In genomic region chr1:244461254-244462071, GRCh38 we compare ENCODE assay signal across 1 cellular context.
TF ChIP-seq lines count a peak whose summit lies in the region.

A gene with protein sequence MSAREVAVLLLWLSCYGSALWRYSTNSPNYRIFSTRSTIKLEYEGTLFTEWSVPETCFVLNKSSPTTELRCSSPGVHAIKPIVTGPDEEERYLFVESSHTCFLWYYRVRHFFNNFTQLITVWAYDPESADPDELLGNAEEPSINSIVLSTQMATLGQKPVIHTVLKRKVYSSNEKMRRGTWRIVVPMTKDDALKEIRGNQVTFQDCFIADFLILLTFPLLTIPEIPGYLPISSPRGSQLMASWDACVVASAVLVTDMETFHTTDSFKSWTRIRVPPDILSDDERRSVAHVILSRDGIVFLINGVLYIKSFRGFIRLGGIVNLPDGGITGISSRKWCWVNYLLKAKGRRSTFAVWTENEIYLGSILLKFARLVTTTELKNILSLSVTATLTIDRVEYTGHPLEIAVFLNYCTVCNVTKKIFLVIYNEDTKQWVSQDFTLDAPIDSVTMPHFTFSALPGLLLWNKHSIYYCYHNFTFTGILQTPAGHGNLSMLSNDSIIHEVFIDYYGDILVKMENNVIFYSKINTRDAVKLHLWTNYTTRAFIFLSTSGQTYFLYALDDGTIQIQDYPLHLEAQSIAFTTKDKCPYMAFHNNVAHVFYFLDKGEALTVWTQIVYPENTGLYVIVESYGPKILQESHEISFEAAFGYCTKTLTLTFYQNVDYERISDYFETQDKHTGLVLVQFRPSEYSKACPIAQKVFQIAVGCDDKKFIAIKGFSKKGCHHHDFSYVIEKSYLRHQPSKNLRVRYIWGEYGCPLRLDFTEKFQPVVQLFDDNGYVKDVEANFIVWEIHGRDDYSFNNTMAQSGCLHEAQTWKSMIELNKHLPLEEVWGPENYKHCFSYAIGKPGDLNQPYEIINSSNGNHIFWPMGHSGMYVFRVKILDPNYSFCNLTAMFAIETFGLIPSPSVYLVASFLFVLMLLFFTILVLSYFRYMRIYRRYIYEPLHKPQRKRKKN (plus strand): TSS chr1:244461273. CDS start chr1:244461430, 157 bp downstream.

TF ChIP-seq in HEK293, 187 proteins besides CTCF, POLR2A, EP300 and RAD21 (continued from another document and continues in another):
- TF ChIP-seq HIC1 (tag by site-specific recombination; IDR thresholded peaks at IDR 0.05): no peak
- no peak for TF ChIP-seq GFI1B (tag by site-specific recombination; IDR thresholded peaks at IDR 0.05)
- TF ChIP-seq PRDM6 (tag by site-specific recombination; IDR thresholded peaks at IDR 0.05): no peak
- TF ChIP-seq IKZF3 (tag by site-specific recombination; IDR thresholded peaks at IDR 0.05): peak; percentile 89
- TF ChIP-seq, protein P1, sequence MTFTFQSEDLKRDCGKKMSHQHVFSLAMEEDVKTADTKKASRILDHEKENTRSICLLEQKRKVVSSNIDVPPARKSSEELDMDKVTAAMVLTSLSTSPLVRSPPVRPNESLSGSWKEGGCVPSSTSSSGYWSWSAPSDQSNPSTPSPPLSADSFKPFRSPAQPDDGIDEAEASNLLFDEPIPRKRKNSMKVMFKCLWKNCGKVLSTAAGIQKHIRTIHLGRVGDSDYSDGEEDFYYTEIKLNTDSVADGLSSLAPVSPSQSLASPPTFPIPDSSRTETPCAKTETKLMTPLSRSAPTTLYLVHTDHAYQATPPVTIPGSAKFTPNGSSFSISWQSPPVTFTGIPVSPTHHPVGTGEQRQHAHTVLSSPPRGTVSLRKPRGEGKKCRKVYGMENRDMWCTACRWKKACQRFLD (tag by site-specific recombination; IDR thresholded peaks at IDR 0.05): no peak
- TF ChIP-seq REPIN1 (tag by site-specific recombination; IDR thresholded peaks at IDR 0.05; ENCODE audit: low read depth): no peak
- TF ChIP-seq EGR2 (tag by site-specific recombination; IDR thresholded peaks at IDR 0.05; ENCODE audit: low read depth): peak; percentile 88
- TF ChIP-seq ZNF16 (tag by site-specific recombination; IDR thresholded peaks at IDR 0.05; ENCODE audit: low read depth): no peak
- TF ChIP-seq, protein P2, sequence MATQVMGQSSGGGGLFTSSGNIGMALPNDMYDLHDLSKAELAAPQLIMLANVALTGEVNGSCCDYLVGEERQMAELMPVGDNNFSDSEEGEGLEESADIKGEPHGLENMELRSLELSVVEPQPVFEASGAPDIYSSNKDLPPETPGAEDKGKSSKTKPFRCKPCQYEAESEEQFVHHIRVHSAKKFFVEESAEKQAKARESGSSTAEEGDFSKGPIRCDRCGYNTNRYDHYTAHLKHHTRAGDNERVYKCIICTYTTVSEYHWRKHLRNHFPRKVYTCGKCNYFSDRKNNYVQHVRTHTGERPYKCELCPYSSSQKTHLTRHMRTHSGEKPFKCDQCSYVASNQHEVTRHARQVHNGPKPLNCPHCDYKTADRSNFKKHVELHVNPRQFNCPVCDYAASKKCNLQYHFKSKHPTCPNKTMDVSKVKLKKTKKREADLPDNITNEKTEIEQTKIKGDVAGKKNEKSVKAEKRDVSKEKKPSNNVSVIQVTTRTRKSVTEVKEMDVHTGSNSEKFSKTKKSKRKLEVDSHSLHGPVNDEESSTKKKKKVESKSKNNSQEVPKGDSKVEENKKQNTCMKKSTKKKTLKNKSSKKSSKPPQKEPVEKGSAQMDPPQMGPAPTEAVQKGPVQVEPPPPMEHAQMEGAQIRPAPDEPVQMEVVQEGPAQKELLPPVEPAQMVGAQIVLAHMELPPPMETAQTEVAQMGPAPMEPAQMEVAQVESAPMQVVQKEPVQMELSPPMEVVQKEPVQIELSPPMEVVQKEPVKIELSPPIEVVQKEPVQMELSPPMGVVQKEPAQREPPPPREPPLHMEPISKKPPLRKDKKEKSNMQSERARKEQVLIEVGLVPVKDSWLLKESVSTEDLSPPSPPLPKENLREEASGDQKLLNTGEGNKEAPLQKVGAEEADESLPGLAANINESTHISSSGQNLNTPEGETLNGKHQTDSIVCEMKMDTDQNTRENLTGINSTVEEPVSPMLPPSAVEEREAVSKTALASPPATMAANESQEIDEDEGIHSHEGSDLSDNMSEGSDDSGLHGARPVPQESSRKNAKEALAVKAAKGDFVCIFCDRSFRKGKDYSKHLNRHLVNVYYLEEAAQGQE (tag by site-specific recombination; IDR thresholded peaks at IDR 0.05): 0 out of 2 replicates have a peak, but pooled peaks have one; percentile 49
- TF ChIP-seq, protein P3, sequence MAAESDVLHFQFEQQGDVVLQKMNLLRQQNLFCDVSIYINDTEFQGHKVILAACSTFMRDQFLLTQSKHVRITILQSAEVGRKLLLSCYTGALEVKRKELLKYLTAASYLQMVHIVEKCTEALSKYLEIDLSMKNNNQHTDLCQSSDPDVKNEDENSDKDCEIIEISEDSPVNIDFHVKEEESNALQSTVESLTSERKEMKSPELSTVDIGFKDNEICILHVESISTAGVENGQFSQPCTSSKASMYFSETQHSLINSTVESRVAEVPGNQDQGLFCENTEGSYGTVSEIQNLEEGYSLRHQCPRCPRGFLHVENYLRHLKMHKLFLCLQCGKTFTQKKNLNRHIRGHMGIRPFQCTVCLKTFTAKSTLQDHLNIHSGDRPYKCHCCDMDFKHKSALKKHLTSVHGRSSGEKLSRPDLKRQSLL (tag by site-specific recombination; IDR thresholded peaks at IDR 0.05): no peak
- no peak for TF ChIP-seq ZNF223 (tag by site-specific recombination; IDR thresholded peaks at IDR 0.05)
- no peak for TF ChIP-seq ZNF37A (tag by site-specific recombination; IDR thresholded peaks at IDR 0.05)
- TF ChIP-seq ZNF211 (tag by site-specific recombination; IDR thresholded peaks at IDR 0.05; ENCODE audit: low read depth): no peak
- no peak for TF ChIP-seq ZNF624 (tag by site-specific recombination; IDR thresholded peaks at IDR 0.05)
- no peak for TF ChIP-seq ZNF621 (tag by site-specific recombination; IDR thresholded peaks at IDR 0.05)
- TF ChIP-seq ZNF248 (tag by site-specific recombination; IDR thresholded peaks at IDR 0.05): no peak
- TF ChIP-seq ZNF302 (tag by site-specific recombination; IDR thresholded peaks at IDR 0.05; ENCODE audit: low read depth): no peak
- 0 out of 2 replicates have a peak, but pooled peaks have one; percentile 15 for TF ChIP-seq ZFP37 (tag by site-specific recombination; IDR thresholded peaks at IDR 0.05)
- TF ChIP-seq, protein P4, sequence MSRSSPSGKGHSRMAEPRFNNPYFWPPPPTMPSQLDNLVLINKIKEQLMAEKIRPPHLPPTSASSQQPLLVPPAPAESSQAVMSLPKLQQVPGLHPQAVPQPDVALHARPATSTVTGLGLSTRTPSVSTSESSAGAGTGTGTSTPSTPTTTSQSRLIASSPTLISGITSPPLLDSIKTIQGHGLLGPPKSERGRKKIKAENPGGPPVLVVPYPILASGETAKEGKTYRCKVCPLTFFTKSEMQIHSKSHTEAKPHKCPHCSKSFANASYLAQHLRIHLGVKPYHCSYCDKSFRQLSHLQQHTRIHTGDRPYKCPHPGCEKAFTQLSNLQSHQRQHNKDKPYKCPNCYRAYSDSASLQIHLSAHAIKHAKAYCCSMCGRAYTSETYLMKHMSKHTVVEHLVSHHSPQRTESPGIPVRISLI (tag by site-specific recombination; IDR thresholded peaks at IDR 0.05): no peak
- TF ChIP-seq ZNF10 (tag by site-specific recombination; IDR thresholded peaks at IDR 0.05): no peak
- no peak for TF ChIP-seq PRDM1 (tag by site-specific recombination; IDR thresholded peaks at IDR 0.05)
- TF ChIP-seq ZNF114 (tag by site-specific recombination; IDR thresholded peaks at IDR 0.05): no peak
- no peak for TF ChIP-seq ZNF169 (tag by site-specific recombination; IDR thresholded peaks at IDR 0.05)
- peak; percentile 96 for TF ChIP-seq ZBTB8A (tag by site-specific recombination; IDR thresholded peaks at IDR 0.05)
- no peak for TF ChIP-seq KLF9 (tag by site-specific recombination; IDR thresholded peaks at IDR 0.05; ENCODE audit: low read depth)
- no peak for TF ChIP-seq ZNF521 (tag by site-specific recombination; IDR thresholded peaks at IDR 0.05)
- no peak for TF ChIP-seq ZSCAN23 (tag by site-specific recombination; IDR thresholded peaks at IDR 0.05)
- TF ChIP-seq FEZF1 (tag by site-specific recombination; IDR thresholded peaks at IDR 0.05): peak; percentile 49; the same call in 1 of the 2 replicates
- TF ChIP-seq, protein P5, sequence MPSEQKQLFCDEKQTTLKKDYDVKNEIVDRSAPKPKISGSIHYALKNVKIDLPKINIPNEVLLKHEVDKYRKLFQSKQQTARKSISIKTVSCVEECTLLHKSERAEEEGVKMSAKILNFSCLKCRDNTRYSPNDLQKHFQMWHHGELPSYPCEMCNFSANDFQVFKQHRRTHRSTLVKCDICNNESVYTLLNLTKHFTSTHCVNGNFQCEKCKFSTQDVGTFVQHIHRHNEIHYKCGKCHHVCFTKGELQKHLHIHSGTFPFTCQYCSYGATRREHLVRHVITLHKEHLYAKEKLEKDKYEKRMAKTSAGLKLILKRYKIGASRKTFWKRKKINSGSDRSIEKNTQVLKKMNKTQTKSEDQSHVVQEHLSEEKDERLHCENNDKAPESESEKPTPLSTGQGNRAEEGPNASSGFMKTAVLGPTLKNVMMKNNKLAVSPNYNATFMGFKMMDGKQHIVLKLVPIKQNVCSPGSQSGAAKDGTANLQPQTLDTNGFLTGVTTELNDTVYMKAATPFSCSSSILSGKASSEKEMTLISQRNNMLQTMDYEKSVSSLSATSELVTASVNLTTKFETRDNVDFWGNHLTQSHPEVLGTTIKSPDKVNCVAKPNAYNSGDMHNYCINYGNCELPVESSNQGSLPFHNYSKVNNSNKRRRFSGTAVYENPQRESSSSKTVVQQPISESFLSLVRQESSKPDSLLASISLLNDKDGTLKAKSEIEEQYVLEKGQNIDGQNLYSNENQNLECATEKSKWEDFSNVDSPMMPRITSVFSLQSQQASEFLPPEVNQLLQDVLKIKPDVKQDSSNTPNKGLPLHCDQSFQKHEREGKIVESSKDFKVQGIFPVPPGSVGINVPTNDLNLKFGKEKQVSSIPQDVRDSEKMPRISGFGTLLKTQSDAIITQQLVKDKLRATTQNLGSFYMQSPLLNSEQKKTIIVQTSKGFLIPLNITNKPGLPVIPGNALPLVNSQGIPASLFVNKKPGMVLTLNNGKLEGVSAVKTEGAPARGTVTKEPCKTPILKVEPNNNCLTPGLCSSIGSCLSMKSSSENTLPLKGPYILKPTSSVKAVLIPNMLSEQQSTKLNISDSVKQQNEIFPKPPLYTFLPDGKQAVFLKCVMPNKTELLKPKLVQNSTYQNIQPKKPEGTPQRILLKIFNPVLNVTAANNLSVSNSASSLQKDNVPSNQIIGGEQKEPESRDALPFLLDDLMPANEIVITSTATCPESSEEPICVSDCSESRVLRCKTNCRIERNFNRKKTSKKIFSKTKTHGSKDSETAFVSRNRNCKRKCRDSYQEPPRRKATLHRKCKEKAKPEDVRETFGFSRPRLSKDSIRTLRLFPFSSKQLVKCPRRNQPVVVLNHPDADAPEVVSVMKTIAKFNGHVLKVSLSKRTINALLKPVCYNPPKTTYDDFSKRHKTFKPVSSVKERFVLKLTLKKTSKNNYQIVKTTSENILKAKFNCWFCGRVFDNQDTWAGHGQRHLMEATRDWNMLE (tag by site-specific recombination; conservative IDR thresholded peaks at IDR 0.05; ENCODE audit: low read depth): 0 out of 2 replicates have a peak, but pooled peaks have one; percentile 22
- TF ChIP-seq PATZ1 (tag by site-specific recombination; IDR thresholded peaks at IDR 0.05): peak; percentile 89
